ENCODE assay signal across 8 cellular contexts in genomic region chr1:226407497-226408284, GRCh38. TPM values are rescaled to one million over a fixed set of nuclear protein-coding genes. Genes with fewer than 3 reads are reported as not detected.
A peak's percentile ranks its signal among the peaks of the same experiment; 100 is the strongest.
DNase-seq lines count a peak whose midpoint lies in the region; ATAC-seq and TF ChIP-seq lines count a peak whose summit lies in the region.

Gene PARP1, minus strand, starts transcription at chr1:226408093. Its CDS starts 164 bp downstream, at chr1:226407929.

- TF ChIP-seq EP300 in SK-N-SH (IDR thresholded peaks at IDR 0.05; ENCODE audit: borderline replicate concordance in 1 of 2, low read depth in 1 of 2, low read length in 1 of 2): 0 out of 4 replicates have a peak, but pooled peaks have one; percentile 8

- TF ChIP-seq POLR2A in GM10847 (IDR thresholded peaks at IDR 0.05; ENCODE audit: extremely low read depth, insufficient read length) (peak; percentile 74), NB4 (IDR thresholded peaks at IDR 0.05; ENCODE audit: extremely low read depth, insufficient read length) (peak; percentile 78), testis (IDR thresholded peaks at IDR 0.05) (no peak)

- TF ChIP-seq RAD21 in SK-N-SH (IDR thresholded peaks at IDR 0.05; ENCODE audit: low read length): no peak

- H3K9ac ChIP-seq in SK-N-SH: peak within 1 kb of the TSS; percentile 78

- H2AFZ ChIP-seq in SK-N-SH (ENCODE audit: low read depth) (peak within 1 kb of the TSS; percentile 88), osteoblast (ENCODE audit: low read length) (peak within 1 kb of the TSS; percentile 90)

- peak within 1 kb of the TSS; percentile 66 to 86 for H3K27ac ChIP-seq in SK-N-SH (ENCODE audit: low read depth in 2 of 2, low read length in 1 of 2)
- H3K27ac ChIP-seq in osteoblast (ENCODE audit: low read depth, low read length): peak within 1 kb of the TSS; percentile 55
- H3K27ac ChIP-seq in testis: peak within 1 kb of the TSS; percentile 72 to 90

- H3K27me3 ChIP-seq in SK-N-SH (ENCODE audit: insufficient read depth) (no peaks in the 10 kb centered on the region), osteoblast (ENCODE audit: insufficient read depth, low read length) (no peaks in the 10 kb centered on the region), testis (no peaks in the 10 kb centered on the region)

- H4K20me1 ChIP-seq in SK-N-SH (ENCODE audit: insufficient read depth) (peaks cover 39% of the 10 kb centered on the region), osteoblast (ENCODE audit: insufficient read depth, low read length) (peaks cover 34% of the 10 kb centered on the region)

- H3K9me3 ChIP-seq in SK-N-SH (no peaks in the 10 kb centered on the region), osteoblast (ENCODE audit: low read depth, low read length) (no peaks in the 10 kb centered on the region), testis (no peaks in the 10 kb centered on the region)

- no peaks in the 10 kb centered on the region for H3K9me2 ChIP-seq in SK-N-SH

- CTCF ChIA-PET in SK-N-SH (lab: Yijun Ruan, JAX): interaction anchor here (0.5 to 9.1 kb wide), 38 partner anchors 8 to 1009 kb away, joined by 3 to 82 read pairs (median 4); partner anchors contain the start of genes COQ8A and H3-3A

- H3K36me3 ChIP-seq in SK-N-SH (replicated peaks in 1 of 2; ENCODE audit: control insufficient read depth in 1 of 2, insufficient read depth in 2 of 2, low read length in 1 of 2): no peaks in the 10 kb centered on the region
- no peaks in the 10 kb centered on the region for H3K36me3 ChIP-seq in osteoblast (ENCODE audit: insufficient read depth, low read length)
- H3K36me3 ChIP-seq in testis (ENCODE audit: low read depth, missing control alignments): no peaks in the 10 kb centered on the region

- WGBS in SK-N-SH (ENCODE audit: low lambda C conversion rate): 2% methylated on average over 57 of the region's 90 CpGs
- WGBS in testis, 2 donors: 0% methylated on average over 15 to 57 of the region's 90 CpGs

- H3K4me1 ChIP-seq in SK-N-SH (ENCODE audit: control insufficient read depth in 1 of 2, insufficient read depth in 2 of 2, low read depth in 1 of 2, low read length in 1 of 2) (peaks cover 21 to 29% of the 10 kb centered on the region in 2 experiments; a peak in 3 of 4 replicates), osteoblast (ENCODE audit: insufficient read depth, low read length) (peaks cover 22% of the 10 kb centered on the region), testis (peaks cover 23% of the 10 kb centered on the region)

- H3K4me3 ChIP-seq in NB4 (ENCODE audit: low read depth, low read length): peak within 1 kb of the TSS; percentile 98
- peak within 1 kb of the TSS; percentile 58 to 79 for H3K4me3 ChIP-seq in SK-N-SH (ENCODE audit: low read depth in 2 of 2, low read length in 1 of 2)
- peak within 1 kb of the TSS; percentile 90 for H3K4me3 ChIP-seq in osteoblast (ENCODE audit: insufficient read depth, low read length)
- peak within 1 kb of the TSS; percentile 87 to 92 for H3K4me3 ChIP-seq in testis

- no peak for TF ChIP-seq CTCF in NB4 (IDR thresholded peaks at IDR 0.05; ENCODE audit: low read depth, low read length)
- TF ChIP-seq CTCF in SK-N-SH (IDR thresholded peaks at IDR 0.05): peak; percentile 75
- peak; percentile 42 for TF ChIP-seq CTCF in osteoblast (IDR thresholded peaks at IDR 0.05; ENCODE audit: extremely low read depth, low read depth, low read length)
- peak; percentile 83 to 94 (median 92) for TF ChIP-seq CTCF in testis (IDR thresholded peaks at IDR 0.05)

- DNase-seq in NB4 (ENCODE audit: low read depth): peak; percentile 96
- peak; percentile 99 for DNase-seq in SK-N-SH
- DNase-seq in activated naive CD4-positive, alpha-beta T cell treated with anti-CD3 and anti-CD28 coated beads, Interleukin-2, amount 50 U/mL, for 16 hours: peak; percentile 90
- peak; percentile 83 for DNase-seq in globus pallidus (ENCODE audit: low spot score)
- DNase-seq in osteoblast (ENCODE audit: insufficient read length, low spot score, missing footprints): peak; percentile 99
- peak; percentile 92 for DNase-seq in testis

- H3F3A ChIP-seq in SK-N-SH (replicated peaks; ENCODE audit: insufficient read depth): peaks cover 5% of the 10 kb centered on the region

- H3K4me2 ChIP-seq in SK-N-SH: peak within 1 kb of the TSS; percentile 93
- peak within 1 kb of the TSS; percentile 85 for H3K4me2 ChIP-seq in osteoblast (ENCODE audit: insufficient read depth, low read length)

- POLR2A ChIA-PET in SK-N-SH (lab: Yijun Ruan, JAX): interaction anchor here (1.2 kb wide), 1 partner anchor 45 kb away, joined by 4 read pairs; no protein-coding TSS in a partner anchor

- ATAC-seq in HG02571 (IDR thresholded peaks at IDR 0.05; ENCODE audit: unreplicated experiment): peak; percentile 77

- intact Hi-C loops in testis (cut with DNase I; ENCODE audit: low total_unique reads): no loop called here

- peaks cover 48% of the 10 kb centered on the region for H3K79me2 ChIP-seq in SK-N-SH (ENCODE audit: insufficient read depth)
- H3K79me2 ChIP-seq in osteoblast (ENCODE audit: insufficient read depth, low read length): peaks cover 42% of the 10 kb centered on the region

TF ChIP-seq in SK-N-SH, 30 proteins besides CTCF, POLR2A, EP300 and RAD21 (continues in another document):
- TF ChIP-seq PBX3 (IDR thresholded peaks at IDR 0.05): 0 out of 2 replicates have a peak, but pooled peaks have one; percentile 39
- TF ChIP-seq REST (IDR thresholded peaks at IDR 0.05; ENCODE audit: low read depth, low read length): no peak
- no peak for TF ChIP-seq SMC3 (IDR thresholded peaks at IDR 0.05; ENCODE audit: low read depth, low read length)
- 0 out of 2 replicates have a peak, but pooled peaks have one; percentile 47 for TF ChIP-seq RFX5 (IDR thresholded peaks at IDR 0.05; ENCODE audit: low read length)
- no peak for TF ChIP-seq USF2 (IDR thresholded peaks at IDR 0.05; ENCODE audit: borderline replicate concordance, low read depth, low read length)
- peak; percentile 42; the same call in 1 of the 2 replicates for TF ChIP-seq TAF1 (IDR thresholded peaks at IDR 0.05; ENCODE audit: borderline replicate concordance, low read depth, low read length)
- TF ChIP-seq FOSL2 (IDR thresholded peaks at IDR 0.05; ENCODE audit: borderline replicate concordance, low read depth): no peak
- TF ChIP-seq USF1 (IDR thresholded peaks at IDR 0.05; ENCODE audit: borderline replicate concordance, low read depth): no peak
- TF ChIP-seq SIN3A (IDR thresholded peaks at IDR 0.05; ENCODE audit: borderline replicate concordance, low read depth, low read length): peak; percentile 77; the same call in 1 of the 2 replicates
- TF ChIP-seq YY1 (IDR thresholded peaks at IDR 0.05; ENCODE audit: low read depth): no peak
- no peak for TF ChIP-seq RXRA (IDR thresholded peaks at IDR 0.05; ENCODE audit: borderline replicate concordance, low read depth)
- TF ChIP-seq FOXJ3 (CRISPR knock-in tag; IDR thresholded peaks at IDR 0.05): no peak

RNA-seq across cellular contexts. Expression of gene PARP1, which starts in this region (rescaled TPM):
- polyA plus RNA-seq in SK-N-SH (2012; rRNA removed) (187 and 239 TPM in 2 replicates), testis (ENCODE audit: insufficient read depth, low read depth, low replicate concordance) (109 TPM)
- polyA plus RNA-seq in SK-N-SH (2012; cell fraction: cytosol; rRNA removed): 134 and 183 TPM in 2 replicates
- 167 and 228 TPM in 2 replicates for polyA plus RNA-seq in SK-N-SH (2012; cell fraction: nucleus; rRNA removed)
- total RNA-seq in osteoblast (38.6 and 51.0 TPM in 2 replicates), testis (100 to 1,000 TPM; 199 to 224 TPM)

Comparison
In these comparisons a context has a peak if more than half of its experiments do, and no peak if none do; other contexts are left out.
1. Peak in every context shown above with its lines: DNase-seq, ATAC-seq, H3K4me3 ChIP-seq and H3K27ac ChIP-seq.